23 cellular contexts compared by ENCODE assay signal in the genomic region with DNA sequence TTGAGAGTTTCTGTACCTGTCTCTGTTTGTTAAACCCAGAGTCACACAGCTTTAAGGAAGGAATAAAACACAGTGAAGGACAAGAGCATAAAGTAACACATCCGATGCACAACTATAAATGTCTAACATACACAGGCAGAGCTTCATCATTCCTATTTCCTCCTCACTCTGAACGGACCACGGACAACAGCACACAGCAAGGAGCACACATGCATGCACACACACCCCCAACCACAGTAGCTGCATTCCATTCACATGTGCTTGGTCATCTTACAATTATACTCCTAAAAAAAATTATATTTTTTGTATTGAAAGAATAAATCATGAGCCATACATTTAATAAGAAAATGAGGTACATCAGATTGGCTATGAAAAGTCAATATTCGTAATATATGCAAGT.
"Had no signal": no experiment of that assay in that cellular context is flagged by ENCODE, and none has a peak within 500 bp of the region (broad histone marks: within the 10 kb centered on the region; RNA-seq: fewer than 3 reads in every experiment).

No MANE protein-coding gene starts in this region.

- H3K4me1 ChIP-seq: breast epithelium had no signal

- H3K27ac ChIP-seq: breast epithelium had no signal

- H3K4me3 ChIP-seq: breast epithelium had no signal

- H3K27me3 ChIP-seq: breast epithelium had no signal

- H3K9me3 ChIP-seq: breast epithelium had no signal

- DNase-seq: activated CD4-positive, alpha-beta memory T cell treated with anti-CD3 and anti-CD28 coated beads for 36 hours; activated CD4-positive, alpha-beta T cell treated with anti-CD3 and anti-CD28 coated beads, Interleukin-2, amount 10 ng/mL, durations not matched to agents 7 days and 5 days; activated CD4-positive, CD25-positive, alpha-beta regulatory T cell; activated gamma-delta T cell; activated naive CD4-positive, alpha-beta T cell treated with anti-CD3 and anti-CD28 coated beads for 36 hours; activated T-cell treated with anti-CD3 and anti-CD28 coated beads for 4 hours; activated T-cell treated with anti-CD3 and anti-CD28 coated beads, Interleukin-2, amount 50 U/mL, for 48 hours; anterior cingulate cortex; central memory CD4-positive, alpha-beta T cell; Kasumi-1; KBM-7; NCI-H1092; NCI-H1417; NCI-H1930; NCI-H2171; NCI-H2227 treated with DMSO at 0.1 percent for 48 hours; NCI-H510A; NCI-H526 treated with DMSO at 0.1 percent for 48 hours; NCI-H82; SIG-M5; T-helper 17 cell; T-helper 9 cell had no signal

- H3K36me3 ChIP-seq: breast epithelium had no signal
